In the genomic region with DNA sequence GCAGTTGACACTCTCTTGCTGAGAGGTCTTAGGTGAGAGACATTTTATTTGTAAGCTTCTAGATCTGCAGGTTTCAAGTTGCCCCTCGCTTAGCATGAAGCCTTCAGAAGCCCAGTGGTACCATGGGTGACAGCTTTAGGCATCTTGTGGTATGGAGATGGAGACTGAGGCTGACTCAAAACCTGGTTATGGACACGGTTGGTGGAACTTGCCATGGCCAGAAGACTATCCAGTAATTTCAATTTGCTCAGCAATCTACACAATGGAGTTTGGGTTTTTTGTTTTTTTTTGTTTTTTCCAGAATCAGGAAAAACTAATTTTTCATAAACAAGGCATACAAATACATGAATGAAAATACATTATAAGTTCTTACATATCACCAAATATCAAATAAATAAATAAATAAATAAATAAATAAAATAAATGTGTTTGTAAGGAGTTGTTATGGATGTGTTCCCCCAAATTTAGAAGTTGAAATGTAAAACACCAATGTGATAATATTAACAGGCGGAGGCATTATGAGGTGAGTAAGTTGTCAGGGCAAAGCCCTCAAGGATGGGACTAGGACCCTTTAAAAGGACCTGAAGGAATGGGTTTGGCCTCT, we compare ENCODE assay signal across 13 cellular contexts.
"Had no signal": no experiment of that assay in that cellular context is flagged by ENCODE, and none has a peak within 500 bp of the region (broad histone marks: within the 10 kb centered on the region; RNA-seq: fewer than 3 reads in every experiment).

No MANE protein-coding gene starts in this region.

- H3K27me3 ChIP-seq: esophagus squamous epithelium, sigmoid colon had no signal

- H3K27ac ChIP-seq: esophagus squamous epithelium, sigmoid colon had no signal

- H3K4me3 ChIP-seq: esophagus squamous epithelium, sigmoid colon had no signal

- H3K36me3 ChIP-seq: esophagus squamous epithelium, sigmoid colon had no signal

- ATAC-seq: activated CD8-positive, alpha-beta T cell treated with anti-CD3 and anti-CD28 coated beads, Interleukin-2, amount 10 ng/mL, durations not matched to agents 7 days and 5 days; activated T-cell treated with anti-CD3 and anti-CD28 coated beads, Interleukin-2, amount 50 U/mL, for 72 hours had no signal

- DNase-seq: activated CD4-positive, alpha-beta T cell treated with anti-CD3 and anti-CD28 coated beads, Interleukin-2, amount 10 ng/mL, durations not matched to agents 24 days and 14 days; activated CD4-positive, CD25-positive, alpha-beta regulatory T cell; activated CD8-positive, alpha-beta memory T cell treated with anti-CD3 and anti-CD28 coated beads, Interleukin-2, amount 50 U/mL, for 4 hours; activated CD8-positive, alpha-beta T cell treated with anti-CD3 and anti-CD28 coated beads, Interleukin-2, amount 10 ng/mL, durations not matched to agents 7 days and 5 days; activated gamma-delta T cell; activated T-cell treated with anti-CD3 and anti-CD28 coated beads, Interleukin-2, amount 50 U/mL, for 72 hours; amniotic stem cell; caudate nucleus; esophagus squamous epithelium; kidney glomerular epithelial cell; stimulated activated CD4-positive, alpha-beta T cell treated with anti-CD3 and anti-CD28 coated beads, Interleukin-1b, Interleukin-23, amount 100 ng/mL, for 48 hours; T-helper 2 cell had no signal

- H3K4me1 ChIP-seq: sigmoid colon had no signal

- H3K9me3 ChIP-seq: esophagus squamous epithelium, sigmoid colon had no signal
